Comparison of ENCODE assay signal across 8 cellular contexts in the genomic region with DNA sequence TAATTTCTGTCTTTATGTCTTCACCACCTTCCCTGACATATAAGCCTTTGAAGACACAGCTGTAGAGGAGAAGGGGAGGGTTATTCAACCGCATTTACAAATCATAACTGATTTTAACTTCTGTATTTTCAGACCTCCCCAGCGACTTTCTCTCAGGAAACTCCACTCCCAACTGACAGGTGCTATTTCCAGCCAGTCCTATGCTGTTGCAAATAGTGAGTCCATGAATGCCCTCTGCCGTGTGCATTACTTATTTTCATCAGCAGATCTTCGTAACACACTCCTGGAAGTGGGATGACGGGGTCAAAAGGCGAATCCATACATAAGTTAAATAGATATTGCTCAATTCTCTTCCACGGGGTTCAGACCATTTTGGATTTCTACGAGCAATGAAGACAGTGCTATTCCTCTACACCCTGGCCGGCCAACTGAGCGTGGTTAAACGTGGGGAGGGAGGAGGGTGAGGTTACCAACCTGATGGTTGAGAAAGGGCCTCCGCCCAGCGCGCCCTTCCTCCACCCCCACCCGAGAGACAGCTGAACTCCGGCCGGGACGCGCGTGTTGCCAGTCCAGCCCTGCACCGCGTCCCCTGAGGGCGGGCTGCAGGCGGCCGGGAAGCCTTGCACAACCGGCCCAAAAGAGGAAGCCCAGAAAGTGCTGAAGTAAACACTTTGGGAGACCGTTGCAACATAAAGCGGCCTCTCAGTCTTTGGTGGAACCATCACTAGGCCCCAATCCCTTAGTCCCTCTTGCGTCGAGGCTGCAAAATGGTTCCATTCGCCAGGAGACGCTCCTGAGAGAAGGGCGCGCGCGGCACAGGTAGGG. TPM values are rescaled to one million over a fixed set of nuclear protein-coding genes. Genes with fewer than 3 reads are reported as not detected.
A peak's percentile ranks its signal among the peaks of the same experiment; 100 is the strongest.
DNase-seq lines count a peak whose midpoint lies in the region; ATAC-seq and TF ChIP-seq lines count a peak whose summit lies in the region.

A gene with protein sequence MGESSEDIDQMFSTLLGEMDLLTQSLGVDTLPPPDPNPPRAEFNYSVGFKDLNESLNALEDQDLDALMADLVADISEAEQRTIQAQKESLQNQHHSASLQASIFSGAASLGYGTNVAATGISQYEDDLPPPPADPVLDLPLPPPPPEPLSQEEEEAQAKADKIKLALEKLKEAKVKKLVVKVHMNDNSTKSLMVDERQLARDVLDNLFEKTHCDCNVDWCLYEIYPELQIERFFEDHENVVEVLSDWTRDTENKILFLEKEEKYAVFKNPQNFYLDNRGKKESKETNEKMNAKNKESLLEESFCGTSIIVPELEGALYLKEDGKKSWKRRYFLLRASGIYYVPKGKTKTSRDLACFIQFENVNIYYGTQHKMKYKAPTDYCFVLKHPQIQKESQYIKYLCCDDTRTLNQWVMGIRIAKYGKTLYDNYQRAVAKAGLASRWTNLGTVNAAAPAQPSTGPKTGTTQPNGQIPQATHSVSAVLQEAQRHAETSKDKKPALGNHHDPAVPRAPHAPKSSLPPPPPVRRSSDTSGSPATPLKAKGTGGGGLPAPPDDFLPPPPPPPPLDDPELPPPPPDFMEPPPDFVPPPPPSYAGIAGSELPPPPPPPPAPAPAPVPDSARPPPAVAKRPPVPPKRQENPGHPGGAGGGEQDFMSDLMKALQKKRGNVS (plus strand): TSS at position 705 of the 825 bp plus-strand sequence. CDS start 53,986 bp downstream, outside the sequence.

- H2AFZ ChIP-seq in OCI-LY7 (ENCODE audit: low read length), result no peak within 1 kb of the TSS; the same call in 1 of the 2 replicates

- peak within 1 kb of the TSS; percentile 93 for H3K4me3 Mint-ChIP-seq in activated naive CD4-positive, alpha-beta T cell treated with anti-CD3 and anti-CD28 coated beads, Interleukin-2, amount 10 ng/mL, durations not matched to agents 7 days and 5 days

- POLR2A ChIA-PET in OCI-LY7 (lab: Charles Lee), result interaction anchor here (0.6 to 3.8 kb wide), 10 partner anchors 11 to 116 kb away, joined by 3 to 26 read pairs (median 4); no protein-coding TSS in a partner anchor

- H3K9me3 ChIP-seq in OCI-LY7 (ENCODE audit: low read length), result no peaks in the 10 kb centered on the region
- H3K9me3 ChIP-seq in left ventricle myocardium inferior (replicated peaks), result peaks cover 4% of the 10 kb centered on the region

- CTCF ChIA-PET in OCI-LY7 (lab: Charles Lee; ENCODE audit: unreplicated experiment), result interaction anchor here (1.0 to 1.1 kb wide), 2 partner anchors 18 to 38 kb away, joined by 3 read pairs; no protein-coding TSS in a partner anchor
- CTCF ChIA-PET in activated naive CD4-positive, alpha-beta T cell treated with anti-CD3 and anti-CD28 coated beads, Interleukin-2, amount 10 ng/mL, durations not matched to agents 7 days and 5 days (lab: Charles Lee), result interaction anchor here (1.3 to 1.4 kb wide), 2 partner anchors 11 to 40 kb away, joined by 3 to 4 read pairs; no protein-coding TSS in a partner anchor

- intact Hi-C loops in OCI-LY7 (cut with micrococcal nuclease; ENCODE audit: unreplicated experiment) (loop anchor here (1.0 to 5.0 kb wide), 8 partner anchors 19 to 804 kb away; partner anchors contain the start of gene ACBD5), left ventricle myocardium inferior (cut with micrococcal nuclease) (no loop called here)

- peak within 1 kb of the TSS; percentile 77 for H3K4me2 ChIP-seq in OCI-LY7 (ENCODE audit: low read length)

- H3K4me3 ChIP-seq in OCI-LY7 (ENCODE audit: low read depth, low read length, poor library complexity, severe bottlenecking), result peak within 1 kb of the TSS; percentile 93
- peak within 1 kb of the TSS; percentile 65 for H3K4me3 ChIP-seq in left ventricle myocardium inferior

- peaks cover 64% of the 10 kb centered on the region for H3K27me3 ChIP-seq in left ventricle myocardium inferior (ENCODE audit: low read depth)

- H3K9me3 Mint-ChIP-seq in activated naive CD4-positive, alpha-beta T cell treated with anti-CD3 and anti-CD28 coated beads, Interleukin-2, amount 10 ng/mL, durations not matched to agents 7 days and 5 days, result no peaks in the 10 kb centered on the region

- no peaks in the 10 kb centered on the region for H3K9me2 ChIP-seq in OCI-LY7 (ENCODE audit: insufficient read depth, low read length)

- peak within 1 kb of the TSS; percentile 96 for H3K27ac Mint-ChIP-seq in activated naive CD4-positive, alpha-beta T cell treated with anti-CD3 and anti-CD28 coated beads, Interleukin-2, amount 10 ng/mL, durations not matched to agents 7 days and 5 days

- H3K4me1 Mint-ChIP-seq in activated naive CD4-positive, alpha-beta T cell treated with anti-CD3 and anti-CD28 coated beads, Interleukin-2, amount 10 ng/mL, durations not matched to agents 7 days and 5 days, result peaks cover 44% of the 10 kb centered on the region

- H3K27me3 Mint-ChIP-seq in activated naive CD4-positive, alpha-beta T cell treated with anti-CD3 and anti-CD28 coated beads, Interleukin-2, amount 10 ng/mL, durations not matched to agents 7 days and 5 days, result no peaks in the 10 kb centered on the region

- no peak for TF ChIP-seq CTCF in OCI-LY7 (conservative IDR thresholded peaks at IDR 0.05; ENCODE audit: low read length)
- no peak for TF ChIP-seq CTCF in left ventricle myocardium inferior (IDR thresholded peaks at IDR 0.05; ENCODE audit: borderline replicate concordance)

- no peaks in the 10 kb centered on the region for H4K20me1 ChIP-seq in OCI-LY7 (ENCODE audit: insufficient read depth, low read length)

- TSS peak; percentile 88 for BruUV-seq in OCI-LY7 (replicated peaks; lab: Mats Ljungman, UMichigan)

- DNase-seq in OCI-LY7 (ENCODE audit: low spot score) (peak; percentile 94), left ventricle myocardium inferior (peak; percentile 81), retina (peak; percentile 50), NCI-H82 treated with DMSO at 0.1 percent for 48 hours (lab: John Stamatoyannopoulos, UW; ENCODE audit: unreplicated experiment) (no peak), HCEC 1CT (no peak)
- DNase-seq in activated naive CD4-positive, alpha-beta T cell treated with anti-CD3 and anti-CD28 coated beads, Interleukin-2, amount 10 ng/mL, durations not matched to agents 7 days and 5 days, result peak; percentile 68

- H3K36me3 Mint-ChIP-seq in activated naive CD4-positive, alpha-beta T cell treated with anti-CD3 and anti-CD28 coated beads, Interleukin-2, amount 10 ng/mL, durations not matched to agents 7 days and 5 days, result peaks cover 20% of the 10 kb centered on the region

- H3K27ac ChIP-seq in OCI-LY7 (ENCODE audit: low read depth, low read length, poor library complexity, severe bottlenecking) (peak within 1 kb of the TSS; percentile 92), left ventricle myocardium inferior (replicated peaks) (peak within 1 kb of the TSS; percentile 69)

- peaks cover 65% of the 10 kb centered on the region for H3K79me2 ChIP-seq in OCI-LY7 (ENCODE audit: insufficient read depth, low read depth, low read length)

- ATAC-seq in GM18498 (IDR thresholded peaks at IDR 0.05; ENCODE audit: unreplicated experiment) (peak; percentile 69), HG02759 (IDR thresholded peaks at IDR 0.05; ENCODE audit: unreplicated experiment) (peak; percentile 70)

- H3K4me1 ChIP-seq in OCI-LY7 (ENCODE audit: insufficient read depth, low read length, poor library complexity, severe bottlenecking) (peaks cover 42% of the 10 kb centered on the region), left ventricle myocardium inferior (peaks cover 7% of the 10 kb centered on the region)

- H3K36me3 ChIP-seq in OCI-LY7 (ENCODE audit: insufficient read depth, low read length), result peaks cover 42% of the 10 kb centered on the region
- H3K36me3 ChIP-seq in left ventricle myocardium inferior, result no peaks in the 10 kb centered on the region

RNA-seq across cellular contexts. Expression of the gene that starts here (rescaled TPM):
- 58.1 and 65.8 TPM in 2 replicates for total RNA-seq in OCI-LY7 (2014; rRNA removed; shearing (Covaris generic))
- total RNA-seq in OCI-LY7 (2022) (167 and 196 TPM in 2 replicates), left ventricle myocardium inferior (2.6 TPM)

Comparison
In these comparisons a context has a peak if more than half of its experiments do, and no peak if none do; other contexts are left out.
1. RNA of the gene that starts here (total RNA-seq): 58.1 to 196 TPM in OCI-LY7; 2.6 TPM in left ventricle myocardium inferior (single experiment); every median in the first group is over 10 times any median in the second.
2. DNase-seq: peak in OCI-LY7 (single experiment), activated naive CD4-positive, alpha-beta T cell treated with anti-CD3 and anti-CD28 coated beads, Interleukin-2, amount 10 ng/mL, durations not matched to agents 7 days and 5 days (single experiment), left ventricle myocardium inferior (single experiment) and retina (single experiment); none in NCI-H82 treated with DMSO at 0.1 percent for 48 hours (single experiment) and HCEC 1CT (single experiment).